9 cellular contexts compared by ENCODE assay signal in genomic region chr2:96324716-96325037, GRCh38. TPM values are rescaled to one million over a fixed set of nuclear protein-coding genes. Genes with fewer than 3 reads are reported as not detected.
DNase-seq lines count a peak whose midpoint lies in the region; ATAC-seq lines count a peak whose summit lies in the region.
"Had no signal": no experiment of that assay in that cellular context is flagged by ENCODE, and none has a peak within 500 bp of the region (broad histone marks: within the 10 kb centered on the region; RNA-seq: fewer than 3 reads in every experiment).

No MANE protein-coding gene starts in this region.

- no peaks in the 10 kb centered on the region for H3K27me3 ChIP-seq in thymus (ENCODE audit: control insufficient read depth, insufficient read depth)

- peaks cover 64% of the 10 kb centered on the region for H3K4me1 Mint-ChIP-seq in activated naive CD4-positive, alpha-beta T cell treated with anti-CD3 and anti-CD28 coated beads for 36 hours (ENCODE audit: low read depth)
- H3K4me1 Mint-ChIP-seq in memory B cell = peaks cover 30% of the 10 kb centered on the region

- WGBS in thymus = 14% methylated on average over 6 of the region's 6 CpGs

- peaks cover 2% of the 10 kb centered on the region for H3K27me3 Mint-ChIP-seq in activated naive CD4-positive, alpha-beta T cell treated with anti-CD3 and anti-CD28 coated beads for 36 hours (ENCODE audit: low read depth)
- no peaks in the 10 kb centered on the region for H3K27me3 Mint-ChIP-seq in memory B cell

- CTCF ChIA-PET in activated naive CD4-positive, alpha-beta T cell treated with anti-CD3 and anti-CD28 coated beads for 36 hours (lab: Charles Lee) = interaction anchor here (1.2 to 1.3 kb wide), 3 partner anchors 10 to 63 kb away, joined by 3 read pairs; no protein-coding TSS in a partner anchor

- intact Hi-C loops in activated naive CD4-positive, alpha-beta T cell treated with anti-CD3 and anti-CD28 coated beads for 36 hours (cut with micrococcal nuclease) = loop anchor here (1.0 to 5.0 kb wide), 7 partner anchors 11 to 493 kb away; partner anchors contain the start of genes CIAO1, CNNM3, DUSP2 and NCAPH

- peak overlapping the region; percentile 59 for H3K4me3 ChIP-seq in thymus (ENCODE audit: low read length)

- peaks cover 36% of the 10 kb centered on the region for H3K36me3 Mint-ChIP-seq in activated naive CD4-positive, alpha-beta T cell treated with anti-CD3 and anti-CD28 coated beads for 36 hours (ENCODE audit: low read depth)
- H3K36me3 Mint-ChIP-seq in memory B cell = no peaks in the 10 kb centered on the region

- no peaks in the 10 kb centered on the region for H3K9me3 ChIP-seq in thymus (ENCODE audit: control insufficient read depth)

- H3K27ac ChIP-seq in thymus (ENCODE audit: low read depth) = no peak overlapping the region

- peak; percentile 29 for DNase-seq in activated CD8-positive, alpha-beta memory T cell treated with anti-CD3 and anti-CD28 coated beads, Interleukin-2, amount 50 U/mL, for 4 hours
- DNase-seq in activated CD8-positive, alpha-beta memory T cell treated with anti-CD3 and anti-CD28 coated beads for 24 hours = no peak
- peak; percentile 47 for DNase-seq in activated naive CD4-positive, alpha-beta T cell treated with anti-CD3 and anti-CD28 coated beads for 36 hours
- DNase-seq in memory B cell (ENCODE audit: low spot score in 2 of 2) = no peak
- no peak for DNase-seq in activated CD4-positive, CD25-positive, alpha-beta regulatory T cell (lab: John Stamatoyannopoulos, UW)
- no peak for DNase-seq in ACHN
- DNase-seq: anterior cingulate cortex had no signal

- peaks cover 15% of the 10 kb centered on the region for H3K36me3 ChIP-seq in thymus (ENCODE audit: control insufficient read depth, insufficient read depth)

- peak overlapping the region; percentile 84 for H3K27ac Mint-ChIP-seq in activated naive CD4-positive, alpha-beta T cell treated with anti-CD3 and anti-CD28 coated beads for 36 hours
- H3K27ac Mint-ChIP-seq in memory B cell = peak overlapping the region; percentile 83

- no peaks in the 10 kb centered on the region for H3K9me3 Mint-ChIP-seq in activated naive CD4-positive, alpha-beta T cell treated with anti-CD3 and anti-CD28 coated beads for 36 hours
- no peaks in the 10 kb centered on the region for H3K9me3 Mint-ChIP-seq in memory B cell

- peak overlapping the region; percentile 95 for H3K4me3 Mint-ChIP-seq in activated naive CD4-positive, alpha-beta T cell treated with anti-CD3 and anti-CD28 coated beads for 36 hours
- H3K4me3 Mint-ChIP-seq in memory B cell = peak overlapping the region; percentile 94

- ATAC-seq in memory B cell (ENCODE audit: low read depth) = no peak
- no peak for ATAC-seq in GM21529 (IDR thresholded peaks at IDR 0.05; ENCODE audit: unreplicated experiment)

- H3K4me1 ChIP-seq in thymus (ENCODE audit: control insufficient read depth, insufficient read depth, low read length) = peaks cover 19% of the 10 kb centered on the region

- in situ Hi-C loops in ACHN (cut with HindIII; ENCODE audit: low pct_ligation_motif_present, low pct_unique_long_range_greater_than_20kb, low sequenced_read_pairs) = no loop called here

RNA-seq across cellular contexts. Expression of gene ITPRIPL1, which starts 0.4 kb away (rescaled TPM):
- 10 to 100 TPM; 13.3 to 13.4 TPM for total RNA-seq in activated naive CD4-positive, alpha-beta T cell treated with anti-CD3 and anti-CD28 coated beads for 36 hours
- 1.9 TPM for polyA plus RNA-seq in thymus

RNA-seq across cellular contexts. Expression of gene NCAPH, which starts 10.9 kb away (rescaled TPM):
- total RNA-seq in activated naive CD4-positive, alpha-beta T cell treated with anti-CD3 and anti-CD28 coated beads for 36 hours = 10 to 100 TPM; 78.6 to 79.2 TPM
- polyA plus RNA-seq in thymus = 3.1 TPM

RNA-seq across cellular contexts. Expression of gene SNRNP200, which starts 19.3 kb away (rescaled TPM):
- total RNA-seq in activated naive CD4-positive, alpha-beta T cell treated with anti-CD3 and anti-CD28 coated beads for 36 hours = 100 to 1,000 TPM; 179 to 181 TPM
- polyA plus RNA-seq in thymus = 105 TPM

RNA-seq across cellular contexts. Expression of gene CIAO1, which starts 58.7 kb away (rescaled TPM):
- 10 to 100 TPM; 59.9 to 62.2 TPM for total RNA-seq in activated naive CD4-positive, alpha-beta T cell treated with anti-CD3 and anti-CD28 coated beads for 36 hours
- 38.6 TPM for polyA plus RNA-seq in thymus

RNA-seq across cellular contexts. Expression of gene TMEM127, which starts 58.9 kb away (rescaled TPM):
- 10 to 100 TPM; 12.9 to 16.1 TPM for total RNA-seq in activated naive CD4-positive, alpha-beta T cell treated with anti-CD3 and anti-CD28 coated beads for 36 hours
- 13.7 TPM for polyA plus RNA-seq in thymus

Comparison
In these comparisons a context has a peak if more than half of its experiments do, and no peak if none do; other contexts are left out.
1. DNase-seq: peak in activated CD8-positive, alpha-beta memory T cell treated with anti-CD3 and anti-CD28 coated beads, Interleukin-2, amount 50 U/mL, for 4 hours (single experiment) and activated naive CD4-positive, alpha-beta T cell treated with anti-CD3 and anti-CD28 coated beads for 36 hours (single experiment); none in activated CD8-positive, alpha-beta memory T cell treated with anti-CD3 and anti-CD28 coated beads for 24 hours (single experiment), memory B cell (0 of 2), activated CD4-positive, CD25-positive, alpha-beta regulatory T cell (0 of 4) and ACHN (single experiment).